ENCODE assay signal across 36 cellular contexts in genomic region chr3:57287205-57287604, GRCh38. TPM values are rescaled to one million over a fixed set of nuclear protein-coding genes. Genes with fewer than 3 reads are reported as not detected.
"Had no signal": no experiment of that assay in that cellular context is flagged by ENCODE, and none has a peak within 500 bp of the region (broad histone marks: within the 10 kb centered on the region; RNA-seq: fewer than 3 reads in every experiment).

No MANE protein-coding gene starts in this region.

- H3K9me3 Mint-ChIP-seq: natural killer cell treated with Interleukin-12 subunit alpha and Interleukin-12 subunit beta and Interleukin-15 and Interleukin-18, amount 100 ng/mL, for 72 hours; stimulated activated naive B cell treated with anti-CD40 and anti-IgM and Interleukin-4, amounts not matched to agents 10 μg/mL and 1 μg/mL and 100 μg/mL, for 72 hours; stimulated activated naive CD8-positive, alpha-beta T cell treated with anti-CD3 and anti-CD28 coated beads, Interleukin-15, Interleukin-2, amounts not matched to agents 100 ng/mL and 50 ng/mL, for 24 hours; type B pancreatic cell had no signal

- H3K27ac Mint-ChIP-seq: naive B cell; naive thymus-derived CD8-positive, alpha-beta T cell; natural killer cell treated with Interleukin-12 subunit alpha and Interleukin-12 subunit beta and Interleukin-15 and Interleukin-18, amount 100 ng/mL, for 72 hours; nephron progenitor cell; stimulated activated effector memory CD8-positive, alpha-beta T cell treated with anti-CD3 and anti-CD28 coated beads, Interleukin-12 subunit alpha, Interleukin-12 subunit beta, amount 100 ng/mL, for 72 hours; stimulated activated naive B cell treated with anti-CD40 and anti-IgM and Interleukin-4, amounts not matched to agents 10 μg/mL and 1 μg/mL and 100 μg/mL, for 72 hours; stimulated activated naive CD8-positive, alpha-beta T cell treated with anti-CD3 and anti-CD28 coated beads, Interleukin-15, Interleukin-2, amounts not matched to agents 100 ng/mL and 50 ng/mL, for 24 hours; type B pancreatic cell had no signal

- H3K36me3 Mint-ChIP-seq: naive B cell; natural killer cell treated with Interleukin-12 subunit alpha and Interleukin-12 subunit beta and Interleukin-15 and Interleukin-18, amount 100 ng/mL, for 72 hours; stimulated activated effector memory CD8-positive, alpha-beta T cell treated with anti-CD3 and anti-CD28 coated beads, Interleukin-12 subunit alpha, Interleukin-12 subunit beta, amount 100 ng/mL, for 72 hours; type B pancreatic cell had no signal

- H3K27ac ChIP-seq: neutrophil, pancreas, prostate gland, right atrium auricular region, right lobe of liver, sigmoid colon, skin epidermis, spleen, stomach, thoracic aorta, thyroid gland, tibial nerve, vagina had no signal

- H3K27me3 ChIP-seq: neutrophil, pancreas, right atrium auricular region, right lobe of liver, sigmoid colon, spleen, thyroid gland, tibial nerve, vagina had no signal

- H3K4me1 ChIP-seq: pancreas, prostate gland, right atrium auricular region, right lobe of liver, sigmoid colon, spleen, stomach, thyroid gland, tibial nerve, vagina had no signal

- DNase-seq: naive B cell; naive thymus-derived CD8-positive, alpha-beta T cell; nephron progenitor cell; nucleus accumbens; pancreas; retina; right lobe of liver; sigmoid colon; spleen; stimulated activated CD4-positive, alpha-beta T cell treated with anti-CD3 and anti-CD28 coated beads, Interleukin-12 subunit alpha, Interleukin-12 subunit beta, amount 100 ng/mL, for 4 hours; stimulated activated CD4-positive, alpha-beta T cell treated with anti-CD3 and anti-CD28 coated beads, Interleukin-2, amount 100 ng/mL, for 24 hours; stimulated activated CD4-positive, alpha-beta T cell treated with anti-CD3 and anti-CD28 coated beads, Interleukin-2, amount 100 ng/mL, for 48 hours; stimulated activated CD4-positive, alpha-beta T cell treated with anti-CD3 and anti-CD28 coated beads, Interleukin-4, amount 100 ng/mL, for 24 hours; stimulated activated naive B cell treated with anti-CD40 and anti-IgM and Interleukin-4, amounts not matched to agents 10 μg/mL and 1 μg/mL and 100 μg/mL, for 72 hours; stimulated activated naive CD4-positive, alpha-beta T cell treated with Interleukin-2 at 50 U/mL for 16 hours; stomach had no signal

- H3K4me3 ChIP-seq: pancreas, prostate gland, right atrium auricular region, right lobe of liver, sigmoid colon, skin epidermis, smooth muscle cell, spleen, stomach, thoracic aorta, thyroid gland, tibial nerve, vagina had no signal

- ATAC-seq: naive thymus-derived CD8-positive, alpha-beta T cell; natural killer cell treated with Interleukin-12 subunit alpha and Interleukin-12 subunit beta and Interleukin-15 and Interleukin-18, amount 100 ng/mL, for 72 hours; pancreas; right lobe of liver; stimulated activated effector memory CD8-positive, alpha-beta T cell treated with anti-CD3 and anti-CD28 coated beads, Interleukin-12 subunit alpha, Interleukin-12 subunit beta, amount 100 ng/mL, for 72 hours; stimulated activated naive B cell treated with anti-CD40 and anti-IgM and Interleukin-4, amounts not matched to agents 10 μg/mL and 1 μg/mL and 100 μg/mL, for 72 hours had no signal

- H3K36me3 ChIP-seq: neutrophil, pancreas, prostate gland, right atrium auricular region, right lobe of liver, sigmoid colon, spleen, stomach, thoracic aorta, thyroid gland, tibial nerve, vagina had no signal

- H3K4me2 ChIP-seq: smooth muscle cell had no signal

- H3K9me3 ChIP-seq: neutrophil, pancreas, prostate gland, right atrium auricular region, right lobe of liver, sigmoid colon, spleen, stomach, thoracic aorta, thyroid gland, tibial nerve, vagina had no signal

- H3K4me3 Mint-ChIP-seq: naive thymus-derived CD8-positive, alpha-beta T cell; natural killer cell treated with Interleukin-12 subunit alpha and Interleukin-12 subunit beta and Interleukin-15 and Interleukin-18, amount 100 ng/mL, for 72 hours; nephron progenitor cell; neural crest cell; stimulated activated effector memory CD8-positive, alpha-beta T cell treated with anti-CD3 and anti-CD28 coated beads, Interleukin-12 subunit alpha, Interleukin-12 subunit beta, amount 100 ng/mL, for 72 hours; stimulated activated naive B cell treated with anti-CD40 and anti-IgM and Interleukin-4, amounts not matched to agents 10 μg/mL and 1 μg/mL and 100 μg/mL, for 72 hours; stimulated activated naive CD8-positive, alpha-beta T cell treated with anti-CD3 and anti-CD28 coated beads, Interleukin-15, Interleukin-2, amounts not matched to agents 100 ng/mL and 50 ng/mL, for 24 hours; type B pancreatic cell had no signal

- H3K27me3 Mint-ChIP-seq: stimulated activated naive B cell treated with anti-CD40 and anti-IgM and Interleukin-4, amounts not matched to agents 10 μg/mL and 1 μg/mL and 100 μg/mL, for 72 hours had no signal

- H3K4me1 Mint-ChIP-seq: naive B cell; naive thymus-derived CD8-positive, alpha-beta T cell; nephron progenitor cell; neural crest cell; stimulated activated effector memory CD8-positive, alpha-beta T cell treated with anti-CD3 and anti-CD28 coated beads, Interleukin-12 subunit alpha, Interleukin-12 subunit beta, amount 100 ng/mL, for 72 hours; stimulated activated naive B cell treated with anti-CD40 and anti-IgM and Interleukin-4, amounts not matched to agents 10 μg/mL and 1 μg/mL and 100 μg/mL, for 72 hours had no signal

RNA-seq across cellular contexts. Expression of gene ASB14, which starts 5.3 kb away (rescaled TPM):
- total RNA-seq: naive thymus-derived CD8-positive, alpha-beta T cell; natural killer cell treated with Interleukin-12 subunit alpha and Interleukin-12 subunit beta and Interleukin-15 and Interleukin-18, amount 100 ng/mL, for 72 hours; neural crest cell; omental fat pad; osteocyte; posterior vena cava; prostate gland; right lobe of liver; sigmoid colon; smooth muscle cell; spleen; subcutaneous adipose tissue; temporal lobe; thoracic aorta; thyroid gland; tibial nerve; ureter; vagina had no signal
- polyA plus RNA-seq: sigmoid colon, stomach had no signal
